17 cellular contexts compared by ENCODE assay signal in the genomic region with DNA sequence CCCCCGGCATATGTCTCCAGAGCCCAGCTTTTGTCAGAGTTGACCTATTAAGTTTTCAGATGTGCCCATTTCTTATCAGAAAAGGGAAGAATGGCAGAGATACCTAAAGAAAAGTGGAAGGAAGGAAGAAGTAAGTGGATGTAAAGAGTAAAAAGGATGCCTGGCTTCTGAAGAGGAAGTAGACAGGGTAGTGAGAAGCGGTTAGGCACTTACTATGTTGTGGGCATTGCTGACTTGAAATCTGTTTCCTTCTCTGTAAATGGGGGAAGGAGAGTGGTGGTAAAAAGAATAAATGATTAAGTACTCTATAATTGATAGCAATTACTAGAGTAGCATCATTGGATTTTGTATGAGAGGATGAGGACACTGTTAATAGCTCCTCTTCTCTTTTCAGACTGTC. TPM values are rescaled to one million over a fixed set of nuclear protein-coding genes. Genes with fewer than 3 reads are reported as not detected.
DNase-seq lines count a peak whose midpoint lies in the region; ATAC-seq, FAIRE-seq and TF ChIP-seq lines count a peak whose summit lies in the region.
"Had no signal": no experiment of that assay in that cellular context is flagged by ENCODE, and none has a peak within 500 bp of the region (broad histone marks: within the 10 kb centered on the region; RNA-seq: fewer than 3 reads in every experiment).

No MANE protein-coding gene starts in this region.

- H3K27me3 ChIP-seq in BLaER1 = no peaks in the 10 kb centered on the region
- H3K27me3 ChIP-seq in K562 (ENCODE audit: control insufficient read depth in 2 of 2, insufficient read depth in 2 of 2, low read length in 2 of 2) = no peaks in the 10 kb centered on the region
- no peaks in the 10 kb centered on the region for H3K27me3 ChIP-seq in GM23338 (ENCODE audit: insufficient read depth)

- no peak overlapping the region for H3K27ac ChIP-seq in BLaER1
- peak overlapping the region; percentile 7 for H3K27ac ChIP-seq in OCI-LY7 (ENCODE audit: low read depth, low read length, poor library complexity, severe bottlenecking)
- peak overlapping the region; percentile 11; the same call in 1 of the 3 replicates for H3K27ac ChIP-seq in K562 (ENCODE audit: extremely low read depth, low read depth, low read length)
- H3K27ac ChIP-seq in GM23338 (ENCODE audit: low read depth) = no peak overlapping the region
- H3K27ac ChIP-seq: C4-2B had no signal

- no peaks in the 10 kb centered on the region for H3K27me3 Mint-ChIP-seq in GM23338 (ENCODE audit: insufficient read depth, low read depth, poor library complexity)

- H3K9ac ChIP-seq in BLaER1 (no peak overlapping the region), K562 (ENCODE audit: insufficient read depth in 1 of 2, low read depth in 2 of 2, low read length in 2 of 2) (peak overlapping the region in 1 of 2 experiments; percentile 25; a peak in 2 of 4 replicates)

- ATAC-seq in GM18498 (IDR thresholded peaks at IDR 0.05; ENCODE audit: unreplicated experiment) (peak; percentile 59), K562 (no peak), HG03460 (IDR thresholded peaks at IDR 0.05; ENCODE audit: unreplicated experiment) (no peak), GM23338 (no peak)

- H3K27ac Mint-ChIP-seq in GM23338 = no peak overlapping the region
- H3K27ac Mint-ChIP-seq: nephron had no signal

- CTCF ChIA-PET in OCI-LY7 (lab: Charles Lee; ENCODE audit: unreplicated experiment) = no interaction called here
- CTCF ChIA-PET in K562 (lab: Yijun Ruan, JAX; ENCODE audit: low intra/inter-chr PET ratio) = no interaction called here

- peaks cover 22% of the 10 kb centered on the region; the same call in 2 of the 3 replicates for H3K36me3 Mint-ChIP-seq in GM23338 (ENCODE audit: low read depth)

- H3K36me3 ChIP-seq in BLaER1 (peaks cover 51% of the 10 kb centered on the region), OCI-LY7 (ENCODE audit: insufficient read depth, low read length) (peaks cover 97% of the 10 kb centered on the region), K562 (ENCODE audit: control insufficient read depth, insufficient read depth, low read length) (peaks cover 96% of the 10 kb centered on the region), GM23338 (ENCODE audit: insufficient read depth) (peaks cover 19% of the 10 kb centered on the region)

- TF ChIP-seq CTCF in OCI-LY7 (conservative IDR thresholded peaks at IDR 0.05; ENCODE audit: low read length) = no peak
- TF ChIP-seq CTCF in K562 (IDR thresholded peaks at IDR 0.05 in 2 of 3, conservative IDR thresholded peaks at IDR 0.05 in 1 of 3; ENCODE audit: insufficient read depth in 2 of 3, low read depth in 1 of 3, low read length in 3 of 3) = no peak
- no peak for TF ChIP-seq CTCF in D721Med (IDR thresholded peaks at IDR 0.05; ENCODE audit: insufficient read depth, missing control alignments)
- TF ChIP-seq CTCF in GM23338 (conservative IDR thresholded peaks at IDR 0.05; ENCODE audit: low read depth in 2 of 2) = no peak

- H3K4me1 ChIP-seq in BLaER1 (peaks cover 59% of the 10 kb centered on the region), OCI-LY7 (ENCODE audit: insufficient read depth, low read length, poor library complexity, severe bottlenecking) (peaks cover 56% of the 10 kb centered on the region), K562 (replicated peaks in 1 of 2; ENCODE audit: control insufficient read depth in 2 of 2, insufficient read depth in 2 of 2, low read length in 2 of 2) (peaks cover 16 to 45% of the 10 kb centered on the region in 2 experiments), GM23338 (ENCODE audit: insufficient read depth) (no peaks in the 10 kb centered on the region)

- POLR2A ChIA-PET in OCI-LY7 (lab: Charles Lee) (interaction anchor here (0.6 to 1.1 kb wide), 2 partner anchors 12 to 55 kb away, joined by 3 read pairs; no protein-coding TSS in a partner anchor), K562 (lab: Yijun Ruan, JAX) (interaction anchor here (0.7 to 2.5 kb wide), 6 partner anchors 10 to 73 kb away, joined by 3 to 9 read pairs (median 7); a partner anchor contains a TSS)

- H2AFZ ChIP-seq in OCI-LY7 (ENCODE audit: low read length) = no peak overlapping the region
- H2AFZ ChIP-seq in K562 (ENCODE audit: low read depth, low read length) = no peak overlapping the region
- H2AFZ ChIP-seq in GM23338 = no peak overlapping the region

- TF ChIP-seq EP300 in K562 (IDR thresholded peaks at IDR 0.05; ENCODE audit: low read length) = no peak

- TF ChIP-seq POLR2A in K562 (conservative IDR thresholded peaks at IDR 0.05) = no peak

- H3K4me2 ChIP-seq in BLaER1 (peak overlapping the region; percentile 42), OCI-LY7 (ENCODE audit: low read length) (peak overlapping the region; percentile 44), K562 (ENCODE audit: insufficient read depth, low read length) (no peak overlapping the region), GM23338 (no peak overlapping the region)

- no peak overlapping the region for H3K4me3 Mint-ChIP-seq in GM23338
- H3K4me3 Mint-ChIP-seq: nephron had no signal

- H3K9me3 Mint-ChIP-seq in GM23338 = no peaks in the 10 kb centered on the region
- H3K9me3 Mint-ChIP-seq: nephron had no signal

- no peaks in the 10 kb centered on the region for H3K9me2 ChIP-seq in OCI-LY7 (ENCODE audit: insufficient read depth, low read length)
- H3K9me2 ChIP-seq in GM23338 (ENCODE audit: insufficient read depth) = no peaks in the 10 kb centered on the region

- H3K9me1 ChIP-seq in K562 (ENCODE audit: control insufficient read depth, insufficient read depth, low read length) = peaks cover 4% of the 10 kb centered on the region

- H3K9me3 ChIP-seq in BLaER1 (no peaks in the 10 kb centered on the region), OCI-LY7 (ENCODE audit: low read length) (no peaks in the 10 kb centered on the region), K562 (replicated peaks; ENCODE audit: control insufficient read depth, insufficient read depth, low read depth, low read length) (no peaks in the 10 kb centered on the region)

- BruUV-seq in OCI-LY7 (replicated peaks; lab: Mats Ljungman, UMichigan) (no TSS peak), K562 (replicated peaks; lab: Mats Ljungman, UMichigan) (no TSS peak)

- intact Hi-C loops in OCI-LY7 (cut with micrococcal nuclease; ENCODE audit: unreplicated experiment) = no loop called here
- intact Hi-C loops in K562 (cut with micrococcal nuclease) = no loop called here

- in situ Hi-C loops in K562 (cut with MboI) = no loop called here

- no peaks in the 10 kb centered on the region for H3F3A ChIP-seq in GM23338 (replicated peaks; ENCODE audit: low read depth)

- TF ChIP-seq RAD21 in K562 (CRISPR knock-in tag; conservative IDR thresholded peaks at IDR 0.05 in 1 of 2, IDR thresholded peaks at IDR 0.05 in 1 of 2) = no peak

- 93% methylated on average over 2 of the region's 2 CpGs for WGBS in K562 (ENCODE audit: insufficient coverage, low coverage, missing lambda C conversion rate)

- H3K79me2 ChIP-seq in OCI-LY7 (ENCODE audit: insufficient read depth, low read depth, low read length) (peaks cover 100% of the 10 kb centered on the region), K562 (ENCODE audit: control insufficient read depth, insufficient read depth, low read length) (peaks cover 100% of the 10 kb centered on the region), GM23338 (replicated peaks; ENCODE audit: insufficient read depth) (peaks cover 84% of the 10 kb centered on the region)

- peak; percentile 33 for DNase-seq in OCI-LY7 (ENCODE audit: low spot score)
- DNase-seq in K562 (ENCODE audit: extremely low read depth in 1 of 4, low spot score in 3 of 4) = no peak
- DNase-seq in D721Med (ENCODE audit: insufficient read length, low spot score) = no peak
- DNase-seq in NCI-H1105 treated with DMSO at 0.1 percent for 48 hours (lab: John Stamatoyannopoulos, UW) = no peak
- no peak for DNase-seq in GM23338 (ENCODE audit: low spot score)
- DNase-seq: activated CD4-positive, alpha-beta T cell treated with anti-CD3 and anti-CD28 coated beads for 4 hours; amygdala; foreskin melanocyte; NCI-H345 had no signal

- peaks cover 6% of the 10 kb centered on the region for H3K4me1 Mint-ChIP-seq in GM23338

- FAIRE-seq in K562 (lab: Jason Lieb, UNC) = no peak
- FAIRE-seq in D721Med (lab: Jason Lieb, UNC) = no peak

- H3K4me3 ChIP-seq in BLaER1 = no peak overlapping the region
- H3K4me3 ChIP-seq in OCI-LY7 (ENCODE audit: low read depth, low read length, poor library complexity, severe bottlenecking) = no peak overlapping the region
- no peak overlapping the region for H3K4me3 ChIP-seq in K562
- H3K4me3 ChIP-seq in GM23338 = no peak overlapping the region
- H3K4me3 ChIP-seq: skin epidermis had no signal

- H4K20me1 ChIP-seq in BLaER1 (peaks cover 100% of the 10 kb centered on the region), OCI-LY7 (ENCODE audit: insufficient read depth, low read length) (peaks cover 85% of the 10 kb centered on the region), K562 (replicated peaks; ENCODE audit: control insufficient read depth, insufficient read depth, low read length) (peaks cover 56% of the 10 kb centered on the region), GM23338 (replicated peaks; ENCODE audit: insufficient read depth) (peaks cover 63% of the 10 kb centered on the region)

RNA-seq across cellular contexts. Expression of a gene that starts 9.9 kb away (rescaled TPM):
- 32.1 and 52.7 TPM in 2 replicates for total RNA-seq in OCI-LY7 (2014; rRNA removed; shearing (Covaris generic))
- 389 and 454 TPM in 2 replicates for total RNA-seq in OCI-LY7 (2022)
- 103 and 181 TPM in 2 replicates for total RNA-seq in K562 (2011; cell fraction: chromatin; rRNA removed; ENCODE audit: low replicate concordance)
- 53.9 and 79.2 TPM in 2 replicates for total RNA-seq in K562 (2011; cell fraction: nucleolus; rRNA removed)
- total RNA-seq in K562 (2011; cell fraction: nucleoplasm; rRNA removed) = 96.2 and 106 TPM in 2 replicates
- total RNA-seq in K562 (2014; rRNA removed) = 90.3 and 90.7 TPM in 2 replicates
- 80.3 and 96.1 TPM in 2 replicates for total RNA-seq in K562 (2014; rRNA removed; fragmentation: Illumina TruSeq; extraction: Trizol)
- 68.9 and 78.4 TPM in 2 replicates for total RNA-seq in K562 (2015; rRNA removed; fragmentation: Illumina TruSeq; extraction: Trizol)
- 384 and 454 TPM in 2 replicates for total RNA-seq in K562 (2021)
- polyA plus RNA-seq in K562 (2011; rRNA removed) = 135 and 147 TPM in 2 replicates
- polyA plus RNA-seq in K562 (2011; cell fraction: cytosol; rRNA removed) = 19.4 and 46.5 TPM in 2 replicates
- 41.5 and 53.7 TPM in 2 replicates for polyA plus RNA-seq in K562 (2011; cell fraction: nucleus; rRNA removed)
- polyA plus RNA-seq in K562 (2012) = 595 and 725 TPM in 2 replicates
- polyA plus RNA-seq in K562 (2014; fragmentation: Illumina TruSeq; extraction: Trizol) = 711 and 815 TPM in 2 replicates
- 100 to 1,000 TPM in 1 of 2 experiments, 10 to 100 TPM in 1; 87.2 to 141 TPM for polyA plus RNA-seq in K562 (2014; fragmentation: Nextera tagmentation; extraction: Ambion mirVana)
- 331 and 380 TPM in 2 replicates for polyA plus RNA-seq in K562 (2014; rRNA removed)
- polyA minus RNA-seq in K562 (2011; rRNA and poly(A)+ RNA removed) = 117 and 146 TPM in 2 replicates
- polyA minus RNA-seq in K562 (2011; cell fraction: cytosol; rRNA and poly(A)+ RNA removed) = 105 and 106 TPM in 2 replicates
- 31.2 and 52.8 TPM in 2 replicates for polyA minus RNA-seq in K562 (2011; cell fraction: nucleus; rRNA and poly(A)+ RNA removed)
- total RNA-seq in GM23338 (2014; rRNA removed; shearing (Covaris generic)) = 13.1 and 21.0 TPM in 2 replicates
- polyA plus RNA-seq in GM23338 (2016; fragmentation: Nextera tagmentation; extraction: Ambion mirVana) = 114 and 117 TPM in 2 replicates

RNA-seq across cellular contexts. Expression of a gene that starts 55.0 kb away (rescaled TPM):
- total RNA-seq in OCI-LY7 (2014; rRNA removed; shearing (Covaris generic)) = 4.3 and 5.4 TPM in 2 replicates
- total RNA-seq in OCI-LY7 (2022) = 3.3 and 3.8 TPM in 2 replicates
- 11.3 and 87.8 TPM in 2 replicates for total RNA-seq in K562 (2011; cell fraction: chromatin; rRNA removed; ENCODE audit: low replicate concordance)
- total RNA-seq in K562 (2011; cell fraction: nucleolus; rRNA removed) = 10.7 and 21.2 TPM in 2 replicates
- total RNA-seq in K562 (2011; cell fraction: nucleoplasm; rRNA removed) = 28.6 and 33.8 TPM in 2 replicates
- 107 and 116 TPM in 2 replicates for total RNA-seq in K562 (2014; rRNA removed)
- total RNA-seq in K562 (2014; rRNA removed; fragmentation: Illumina TruSeq; extraction: Trizol) = 182 and 209 TPM in 2 replicates
- total RNA-seq in K562 (2015; rRNA removed; fragmentation: Illumina TruSeq; extraction: Trizol) = 54.3 and 56.3 TPM in 2 replicates
- total RNA-seq in K562 (2021) = 101 and 104 TPM in 2 replicates
- 104 and 197 TPM in 2 replicates for polyA plus RNA-seq in K562 (2011; rRNA removed)
- 25.0 and 35.1 TPM in 2 replicates for polyA plus RNA-seq in K562 (2011; cell fraction: cytosol; rRNA removed)
- 20.7 and 23.5 TPM in 2 replicates for polyA plus RNA-seq in K562 (2011; cell fraction: nucleus; rRNA removed)
- polyA plus RNA-seq in K562 (2012) = 22.3 and 42.9 TPM in 2 replicates
- 183 and 258 TPM in 2 replicates for polyA plus RNA-seq in K562 (2014; fragmentation: Illumina TruSeq; extraction: Trizol)
- polyA plus RNA-seq in K562 (2014; fragmentation: Nextera tagmentation; extraction: Ambion mirVana) = 100 to 1,000 TPM; 110 to 156 TPM
- polyA plus RNA-seq in K562 (2014; rRNA removed) = 124 and 137 TPM in 2 replicates
- 106 and 117 TPM in 2 replicates for polyA minus RNA-seq in K562 (2011; rRNA and poly(A)+ RNA removed)
- polyA minus RNA-seq in K562 (2011; cell fraction: cytosol; rRNA and poly(A)+ RNA removed) = 22.3 and 41.9 TPM in 2 replicates
- 10.1 and 16.6 TPM in 2 replicates for polyA minus RNA-seq in K562 (2011; cell fraction: nucleus; rRNA and poly(A)+ RNA removed)
- total RNA-seq in GM23338 (2014; rRNA removed; shearing (Covaris generic)) = not detected in 2 replicates
- not detected in 2 replicates for polyA plus RNA-seq in GM23338 (2016; fragmentation: Nextera tagmentation; extraction: Ambion mirVana)
- total RNA-seq: dermis microvascular lymphatic vessel endothelial cell, kidney epithelial cell had no signal

Comparison
In these comparisons a context has a peak if more than half of its experiments do, and no peak if none do; other contexts are left out.
1. H3K27ac ChIP-seq: peak in OCI-LY7 (single experiment) and K562 (single experiment); none in BLaER1 (single experiment) and GM23338 (single experiment).
2. H3K4me2 ChIP-seq: peak in BLaER1 (single experiment) and OCI-LY7 (single experiment); none in K562 (single experiment) and GM23338 (single experiment).